Comparison of ENCODE assay signal across 8 cellular contexts in the genomic region with DNA sequence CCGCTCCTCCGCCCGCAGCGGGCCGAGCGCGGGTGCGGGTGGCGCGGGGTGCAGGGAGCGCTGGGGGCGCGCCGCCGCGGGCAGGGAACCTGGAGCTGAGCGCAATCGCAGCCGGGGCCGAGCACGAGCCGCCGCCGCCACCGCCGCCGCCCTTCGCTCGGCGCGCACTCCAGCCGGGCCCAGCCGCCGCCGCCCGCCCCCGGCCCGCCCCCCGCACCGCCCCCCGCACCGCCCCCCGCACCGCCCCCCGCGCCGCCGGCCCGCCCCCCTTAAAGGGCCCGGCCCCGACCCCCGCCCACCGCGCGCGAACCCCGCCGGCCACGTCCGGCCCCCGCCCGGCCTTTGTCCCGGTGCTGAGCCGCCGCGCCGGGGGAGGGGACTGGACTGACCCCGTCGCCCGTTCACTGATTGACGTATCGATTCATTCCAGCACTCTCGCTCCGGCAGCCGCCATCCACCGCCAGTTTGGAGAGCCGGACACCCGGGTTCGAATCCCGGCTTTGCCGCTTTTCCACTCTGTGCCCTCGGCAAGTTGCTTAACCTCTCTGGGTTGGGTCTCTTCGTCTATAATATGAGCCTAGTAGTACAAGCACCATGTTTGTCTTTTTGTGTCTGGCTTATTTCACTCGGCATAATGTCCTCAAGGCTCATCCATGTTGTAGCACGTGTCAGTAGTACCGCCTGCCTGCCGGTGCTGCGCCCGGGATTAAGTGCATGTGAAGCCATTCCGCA. TPM values are rescaled to one million over a fixed set of nuclear protein-coding genes. Genes with fewer than 3 reads are reported as not detected.
DNase-seq lines count a peak whose midpoint lies in the region; ATAC-seq, FAIRE-seq and TF ChIP-seq lines count a peak whose summit lies in the region.

TSS of gene SH3PXD2B (minus strand) at position 171 of the 732 bp plus-strand sequence. CDS start 173 bp downstream, outside the sequence.

- no TSS peak for BruUV-seq in Panc1 (replicated peaks; lab: Mats Ljungman, UMichigan)

- peak within 1 kb of the TSS in 1 of 2 donors; percentile 28 for H3K4me3 ChIP-seq in CD4-positive, alpha-beta memory T cell (ENCODE audit: low read length in 2 of 2)
- H3K4me3 ChIP-seq in HEK293 (ENCODE audit: low read depth, low read length) = peak within 1 kb of the TSS; percentile 65
- H3K4me3 ChIP-seq in Panc1 (ENCODE audit: low read depth in 2 of 2, low read length in 2 of 2) = peak within 1 kb of the TSS; percentile 83 to 84
- H3K4me3 ChIP-seq in heart left ventricle = peak within 1 kb of the TSS; percentile 63 to 98 (median 84)
- peak within 1 kb of the TSS; percentile 80 to 87 (median 82) for H3K4me3 ChIP-seq in pancreas

- peaks cover 11% of the 10 kb centered on the region for H3K4me1 ChIP-seq in CD4-positive, alpha-beta memory T cell (ENCODE audit: insufficient read depth, low read length)
- H3K4me1 ChIP-seq in HEK293 (ENCODE audit: control insufficient read depth, insufficient read depth, low read length) (no peaks in the 10 kb centered on the region; the same call in 1 of the 2 replicates), Panc1 (ENCODE audit: control insufficient read depth, insufficient read depth, low read length) (peaks cover 41% of the 10 kb centered on the region), heart left ventricle (peaks cover 0 to 60% (median 34%) of the 10 kb centered on the region in 12 donors), pancreas (peaks cover 0 to 5% (median 3%) of the 10 kb centered on the region in 3 donors)

- ATAC-seq in Panc1 (peak; percentile 71), heart left ventricle (peak; percentile 15 to 67 (median 49)), pancreas (peak; percentile 43 to 77 (median 53)), HG03135 (IDR thresholded peaks at IDR 0.05; ENCODE audit: unreplicated experiment) (no peak)

- POLR2A ChIA-PET in CD4-positive, alpha-beta memory T cell (lab: Charles Lee; ENCODE audit: partially characterized antibody) = no interaction called here
- POLR2A ChIA-PET in HEK293 (lab: Yijun Ruan, JAX) (no interaction called here), Panc1 (lab: Charles Lee) (no interaction called here)

- in situ Hi-C loops in Panc1 (cut with HindIII; ENCODE audit: low pct_unique_long_range_greater_than_20kb, low sequenced_read_pairs) = no loop called here

- 2 to 7% (median 3%) methylated on average over 31 to 90 of the region's 90 CpGs for WGBS in heart left ventricle, 4 donors
- WGBS in pancreas, 2 donors = 3 to 9% methylated on average over 32 to 90 of the region's 90 CpGs

- peaks cover 5% of the 10 kb centered on the region for H3K27me3 ChIP-seq in CD4-positive, alpha-beta memory T cell (ENCODE audit: insufficient read depth, low read length)
- H3K27me3 ChIP-seq in Panc1 (ENCODE audit: control insufficient read depth, insufficient read depth, low read length) (no peaks in the 10 kb centered on the region), heart left ventricle (no peaks in the 10 kb centered on the region), pancreas (no peaks in the 10 kb centered on the region)

- no peaks in the 10 kb centered on the region for H3K36me3 Mint-ChIP-seq in CD4-positive, alpha-beta memory T cell

- H3K4me3 Mint-ChIP-seq in CD4-positive, alpha-beta memory T cell = peak within 1 kb of the TSS; percentile 82 to 92 (median 88)

- H3K27ac ChIP-seq in CD4-positive, alpha-beta memory T cell (ENCODE audit: low read depth, low read length) = no peak within 1 kb of the TSS
- peak within 1 kb of the TSS; percentile 73; the same call in 1 of the 2 replicates for H3K27ac ChIP-seq in HEK293 (ENCODE audit: extremely low read depth, low read depth, low read length)
- peak within 1 kb of the TSS; percentile 91 for H3K27ac ChIP-seq in Panc1 (ENCODE audit: low read length)
- peak within 1 kb of the TSS; percentile 60 to 88 (median 74) for H3K27ac ChIP-seq in heart left ventricle
- peak within 1 kb of the TSS; percentile 10 to 75 (median 45) for H3K27ac ChIP-seq in pancreas

- peak within 1 kb of the TSS in 6 of 7 donors; percentile 19 to 86 (median 34) for H3K27ac Mint-ChIP-seq in CD4-positive, alpha-beta memory T cell

- H3K9me3 ChIP-seq in CD4-positive, alpha-beta memory T cell (ENCODE audit: control insufficient read depth in 1 of 2, low read length in 2 of 2) = no peaks in the 10 kb centered on the region
- H3K9me3 ChIP-seq in HEK293 (ENCODE audit: control insufficient read depth, insufficient read depth, low read depth, low read length) = no peaks in the 10 kb centered on the region
- H3K9me3 ChIP-seq in Panc1 (ENCODE audit: control insufficient read depth, insufficient read depth, low read depth, low read length) = no peaks in the 10 kb centered on the region
- H3K9me3 ChIP-seq in heart left ventricle = no peaks in the 10 kb centered on the region
- H3K9me3 ChIP-seq in pancreas = no peaks in the 10 kb centered on the region

- peaks cover 0 to 3% (median 0%) of the 10 kb centered on the region in 8 donors for H3K9me3 Mint-ChIP-seq in CD4-positive, alpha-beta memory T cell

- H3K27me3 Mint-ChIP-seq in CD4-positive, alpha-beta memory T cell = peaks cover 26 to 27% of the 10 kb centered on the region in 2 donors

- DNase-seq in CD4-positive, alpha-beta memory T cell = peak; percentile 21 to 50 (median 37)
- DNase-seq in Panc1 (ENCODE audit: low read depth, low spot score) (no peak), amygdala (lab: John Stamatoyannopoulos, UW) (peak in 34 of 56 donors; percentile 24 to 81 (median 53)), heart left ventricle (peak; percentile 74 to 84 (median 77)), pancreas (peak; percentile 71 to 88 (median 78)), MV-4-11 (lab: John Stamatoyannopoulos, UW) (no peak)

- no peak for FAIRE-seq in pancreas (lab: Jason Lieb, UNC)

- CTCF ChIA-PET in CD4-positive, alpha-beta memory T cell (lab: Charles Lee; ENCODE audit: partially characterized antibody) = no interaction called here
- CTCF ChIA-PET in HEK293 (lab: Yijun Ruan, JAX) (no interaction called here), Panc1 (lab: Charles Lee) (no interaction called here)

- intact Hi-C loops in CD4-positive, alpha-beta memory T cell (cut with micrococcal nuclease) = no loop called here
- intact Hi-C loops in Panc1 (cut with micrococcal nuclease; ENCODE audit: unreplicated experiment) (no loop called here), heart left ventricle (cut with DNase I) (loop anchor here in 2 of 10 donors (5.0 to 10.0 kb wide), 3 partner anchors 170 to 340 kb away; partner anchors contain the start of gene UBTD2 (in 2 of the 2)), pancreas (cut with DNase I) (no loop called here)

- TF ChIP-seq CTCF in HEK293 (tag by site-specific recombination; IDR thresholded peaks at IDR 0.05) (no peak), Panc1 (IDR thresholded peaks at IDR 0.05) (no peak), heart left ventricle (IDR thresholded peaks at IDR 0.05) (no peak), pancreas (IDR thresholded peaks at IDR 0.05) (no peak)

- peak in 1 of 2 donors; percentile 49 for TF ChIP-seq POLR2A in heart left ventricle (IDR thresholded peaks at IDR 0.05)

- H3K36me3 ChIP-seq in CD4-positive, alpha-beta memory T cell (ENCODE audit: insufficient read depth, low read length) = no peaks in the 10 kb centered on the region
- H3K36me3 ChIP-seq in HEK293 (ENCODE audit: control insufficient read depth in 2 of 2, insufficient read depth in 1 of 2, low read length in 2 of 2) (no peaks in the 10 kb centered on the region), Panc1 (ENCODE audit: control insufficient read depth, insufficient read depth, low read length) (no peaks in the 10 kb centered on the region; the same call in 1 of the 2 replicates), heart left ventricle (no peaks in the 10 kb centered on the region), pancreas (no peaks in the 10 kb centered on the region)

- peaks cover 2 to 20% (median 12%) of the 10 kb centered on the region in 4 donors for H3K4me1 Mint-ChIP-seq in CD4-positive, alpha-beta memory T cell

TF ChIP-seq in HEK293, 187 proteins besides CTCF, POLR2A, EP300 and RAD21 (continues in another document):
- no peak for TF ChIP-seq BCL11B (tag by site-specific recombination; IDR thresholded peaks at IDR 0.05; ENCODE audit: low read depth)
- no peak for TF ChIP-seq ZNF692 (tag by site-specific recombination; IDR thresholded peaks at IDR 0.05)
- peak; percentile 9; the same call in 1 of the 2 replicates for TF ChIP-seq KLF10 (tag by site-specific recombination; IDR thresholded peaks at IDR 0.05)
- no peak for TF ChIP-seq ZNF544 (tag by site-specific recombination; IDR thresholded peaks at IDR 0.05)
- TF ChIP-seq ATF2 (tag by site-specific recombination; IDR thresholded peaks at IDR 0.05; ENCODE audit: low read depth) = no peak
- no peak for TF ChIP-seq TRIM28 (IDR thresholded peaks at IDR 0.05; ENCODE audit: borderline replicate concordance, low read length)
- TF ChIP-seq ZEB2 (tag by site-specific recombination; IDR thresholded peaks at IDR 0.05) = peak; percentile 17; the same call in 1 of the 2 replicates

RNA-seq across cellular contexts. Expression of gene SH3PXD2B, which starts in this region (rescaled TPM):
- under 1 TPM; 0.19 to 0.38 TPM for total RNA-seq in CD4-positive, alpha-beta memory T cell
- not detected for polyA plus RNA-seq in CD4-positive, alpha-beta memory T cell
- 39.7 TPM for total RNA-seq in Panc1 (2021; ENCODE audit: unreplicated experiment)
- polyA plus RNA-seq in Panc1 (2012; ENCODE audit: insufficient read length) = 45.0 TPM
- total RNA-seq in heart left ventricle = 10 to 100 TPM in 2 of 9 donors, 1 to 10 TPM in 7; 3.3 to 22.7 (median 8.4) TPM
- polyA plus RNA-seq in heart left ventricle = 1 to 10 TPM; 1.1 to 6.9 TPM
- 10 to 100 TPM in 5 of 6 donors, 1 to 10 TPM in 1; 9.7 to 24.9 (median 12.9) TPM for total RNA-seq in pancreas
- polyA plus RNA-seq in pancreas = 1 to 10 TPM; 4.2 to 4.3 TPM

Comparison
In these comparisons a context has a peak if more than half of its experiments do, and no peak if none do; other contexts are left out.
1. Peak in DNase-seq in CD4-positive, alpha-beta memory T cell; RNA of the gene not detected or under 1 TPM.
2. DNase-seq: peak in amygdala (34 of 56), heart left ventricle (5 of 5) and pancreas (6 of 6); none in Panc1 (single experiment) and MV-4-11 (single experiment).